ENCODE assay signal across 20 cellular contexts in the genomic region with DNA sequence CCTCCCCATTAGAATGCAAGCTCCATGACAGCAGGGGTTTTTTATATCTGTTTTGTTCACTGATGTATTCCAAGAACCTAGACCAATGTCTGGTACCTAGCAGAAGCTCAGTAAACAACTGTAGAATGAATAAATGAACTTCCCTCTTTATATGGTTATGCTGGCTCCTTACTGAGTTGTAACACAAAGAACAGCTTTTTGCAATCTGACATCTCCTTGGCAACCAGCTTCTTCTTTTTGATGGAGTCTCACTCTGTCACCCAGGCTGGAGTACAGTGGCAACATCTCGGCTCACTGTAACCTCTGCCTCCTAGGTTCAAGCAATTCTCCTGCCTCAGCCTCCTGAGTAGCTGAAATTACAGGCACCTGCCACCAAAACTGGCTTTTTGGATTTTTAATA. TPM values are rescaled to one million over a fixed set of nuclear protein-coding genes. Genes with fewer than 3 reads are reported as not detected.
A peak's percentile ranks its signal among the peaks of the same experiment; 100 is the strongest.
DNase-seq lines count a peak whose midpoint lies in the region; ATAC-seq and TF ChIP-seq lines count a peak whose summit lies in the region.
"Had no signal": no experiment of that assay in that cellular context is flagged by ENCODE, and none has a peak within 500 bp of the region (broad histone marks: within the 10 kb centered on the region; RNA-seq: fewer than 3 reads in every experiment).

No MANE protein-coding gene starts in this region.

- H3K9me3 ChIP-seq in thyroid gland: no peaks in the 10 kb centered on the region

- no peaks in the 10 kb centered on the region for H3K27me3 ChIP-seq in thyroid gland
- H3K27me3 ChIP-seq: cardiac muscle cell, hepatocyte had no signal

- WGBS in thyroid gland, 2 donors: 90 to 95% methylated on average over 1 of the region's 1 CpG

- no peak overlapping the region for H3K4me3 Mint-ChIP-seq in activated naive CD4-positive, alpha-beta T cell treated with anti-CD3 and anti-CD28 coated beads, Interleukin-2, amount 10 ng/mL, durations not matched to agents 7 days and 5 days
- no peak overlapping the region for H3K4me3 Mint-ChIP-seq in activated naive CD8-positive, alpha-beta T cell treated with anti-CD3 and anti-CD28 coated beads, Interleukin-2, amount 10 ng/mL, durations not matched to agents 7 days and 5 days

- POLR2A ChIA-PET in activated naive CD8-positive, alpha-beta T cell treated with anti-CD3 and anti-CD28 coated beads, Interleukin-2, amount 10 ng/mL, durations not matched to agents 7 days and 5 days (lab: Charles Lee): interaction anchor here (8.9 kb wide), 1 partner anchor 11 kb away, joined by 125 read pairs; a partner anchor contains a TSS

- intact Hi-C loops in thyroid gland (cut with DNase I): loop anchor here (10.0 kb wide), 1 partner anchor 204 kb away; no protein-coding TSS in a partner anchor

- no peak overlapping the region for H3K4me3 ChIP-seq in thyroid gland (replicated peaks in 1 of 3)
- H3K4me3 ChIP-seq: cardiac muscle cell, hepatocyte, smooth muscle cell had no signal

- CTCF ChIA-PET in activated naive CD4-positive, alpha-beta T cell treated with anti-CD3 and anti-CD28 coated beads, Interleukin-2, amount 10 ng/mL, durations not matched to agents 7 days and 5 days (lab: Charles Lee): interaction anchor here (0.6 to 6.2 kb wide), 2 partner anchors 13 to 17 kb away, joined by 3 to 51 read pairs; a partner anchor contains a TSS

- no peaks in the 10 kb centered on the region for H3K27me3 Mint-ChIP-seq in activated naive CD4-positive, alpha-beta T cell treated with anti-CD3 and anti-CD28 coated beads, Interleukin-2, amount 10 ng/mL, durations not matched to agents 7 days and 5 days
- H3K27me3 Mint-ChIP-seq in activated naive CD8-positive, alpha-beta T cell treated with anti-CD3 and anti-CD28 coated beads, Interleukin-2, amount 10 ng/mL, durations not matched to agents 7 days and 5 days: no peaks in the 10 kb centered on the region

- peaks cover 65% of the 10 kb centered on the region for H3K36me3 Mint-ChIP-seq in activated naive CD4-positive, alpha-beta T cell treated with anti-CD3 and anti-CD28 coated beads, Interleukin-2, amount 10 ng/mL, durations not matched to agents 7 days and 5 days
- H3K36me3 Mint-ChIP-seq in activated naive CD8-positive, alpha-beta T cell treated with anti-CD3 and anti-CD28 coated beads, Interleukin-2, amount 10 ng/mL, durations not matched to agents 7 days and 5 days: peaks cover 34% of the 10 kb centered on the region

- no peak for DNase-seq in activated naive CD4-positive, alpha-beta T cell treated with anti-CD3 and anti-CD28 coated beads, Interleukin-2, amount 10 ng/mL, durations not matched to agents 7 days and 5 days
- no peak for DNase-seq in activated naive CD4-positive, alpha-beta T cell treated with Interleukin-2 at 50 U/mL for 16 hours
- peak; percentile 68 to 85 for DNase-seq in NOMO-1 (lab: John Stamatoyannopoulos, UW; ENCODE audit: unreplicated experiment in 2 of 2)
- no peak for DNase-seq in activated naive CD8-positive, alpha-beta T cell treated with anti-CD3 and anti-CD28 coated beads, Interleukin-2, amount 10 ng/mL, durations not matched to agents 7 days and 5 days
- no peak for DNase-seq in thyroid gland
- no peak for DNase-seq in glomerular visceral epithelial cell (ENCODE audit: extremely low spot score)
- DNase-seq: activated CD4-positive, alpha-beta T cell treated with anti-CD3 and anti-CD28 coated beads, Interleukin-2, amount 50 U/mL, for 48 hours; HCEC 1CT; kidney glomerular epithelial cell; NCI-H2081; NCI-H526 treated with DMSO at 0.1 percent for 48 hours; posterior cingulate gyrus; stimulated activated naive CD4-positive, alpha-beta T cell treated with Interleukin-2 at 50 U/mL for 16 hours; T-helper 9 cell had no signal

- H3K27ac Mint-ChIP-seq in activated naive CD4-positive, alpha-beta T cell treated with anti-CD3 and anti-CD28 coated beads, Interleukin-2, amount 10 ng/mL, durations not matched to agents 7 days and 5 days: peak overlapping the region; percentile 82
- H3K27ac Mint-ChIP-seq in activated naive CD8-positive, alpha-beta T cell treated with anti-CD3 and anti-CD28 coated beads, Interleukin-2, amount 10 ng/mL, durations not matched to agents 7 days and 5 days: peak overlapping the region; percentile 32

- H3K36me3 ChIP-seq in thyroid gland: peaks cover 13 to 16% of the 10 kb centered on the region in 2 donors

- TF ChIP-seq CTCF in thyroid gland (IDR thresholded peaks at IDR 0.05): no peak

- H3K4me1 Mint-ChIP-seq in activated naive CD4-positive, alpha-beta T cell treated with anti-CD3 and anti-CD28 coated beads, Interleukin-2, amount 10 ng/mL, durations not matched to agents 7 days and 5 days: peaks cover 75% of the 10 kb centered on the region
- H3K4me1 Mint-ChIP-seq in activated naive CD8-positive, alpha-beta T cell treated with anti-CD3 and anti-CD28 coated beads, Interleukin-2, amount 10 ng/mL, durations not matched to agents 7 days and 5 days: peaks cover 37% of the 10 kb centered on the region

- no peaks in the 10 kb centered on the region for H3K9me3 Mint-ChIP-seq in activated naive CD4-positive, alpha-beta T cell treated with anti-CD3 and anti-CD28 coated beads, Interleukin-2, amount 10 ng/mL, durations not matched to agents 7 days and 5 days
- H3K9me3 Mint-ChIP-seq in activated naive CD8-positive, alpha-beta T cell treated with anti-CD3 and anti-CD28 coated beads, Interleukin-2, amount 10 ng/mL, durations not matched to agents 7 days and 5 days: no peaks in the 10 kb centered on the region

- TF ChIP-seq POLR2A in thyroid gland (IDR thresholded peaks at IDR 0.05): no peak

- peak overlapping the region; percentile 68 to 87 (median 79) for H3K27ac ChIP-seq in thyroid gland
- H3K27ac ChIP-seq: cardiac muscle cell, hepatocyte had no signal

- ATAC-seq in activated naive CD8-positive, alpha-beta T cell treated with anti-CD3 and anti-CD28 coated beads, Interleukin-2, amount 10 ng/mL, durations not matched to agents 7 days and 5 days (ENCODE audit: low read depth): no peak
- ATAC-seq in HG02870 (IDR thresholded peaks at IDR 0.05; ENCODE audit: unreplicated experiment) (no peak), GM19324 (IDR thresholded peaks at IDR 0.05; ENCODE audit: low FRiP score, unreplicated experiment) (no peak)

- peaks cover 35 to 49% of the 10 kb centered on the region in 2 donors for H3K4me1 ChIP-seq in thyroid gland

RNA-seq across cellular contexts. Expression of a gene that starts 13.6 kb away (rescaled TPM):
- 10 to 100 TPM; 25.6 to 27.6 TPM for total RNA-seq in activated naive CD8-positive, alpha-beta T cell treated with anti-CD3 and anti-CD28 coated beads, Interleukin-2, amount 10 ng/mL, durations not matched to agents 7 days and 5 days
- total RNA-seq in thyroid gland: 10 to 100 TPM; 56.6 to 81.6 (median 59.0) TPM

RNA-seq across cellular contexts. Expression of a gene that starts 29.2 kb away (rescaled TPM):
- total RNA-seq in activated naive CD8-positive, alpha-beta T cell treated with anti-CD3 and anti-CD28 coated beads, Interleukin-2, amount 10 ng/mL, durations not matched to agents 7 days and 5 days: 1 to 10 TPM in 1 of 2 experiments, under 1 TPM in 1; 0.47 to 1.1 TPM
- under 1 TPM in 2 of 4 donors, not detected in 2; 0.22 to 0.27 TPM for total RNA-seq in thyroid gland
- total RNA-seq: cardiac muscle cell, hepatocyte, HT1080, smooth muscle cell had no signal

RNA-seq across cellular contexts. Expression of a gene that starts 55.7 kb away (rescaled TPM):
- total RNA-seq in activated naive CD8-positive, alpha-beta T cell treated with anti-CD3 and anti-CD28 coated beads, Interleukin-2, amount 10 ng/mL, durations not matched to agents 7 days and 5 days: under 1 TPM in 1 of 2 experiments, not detected in 1; 0.09 TPM
- total RNA-seq in thyroid gland: 100 to 1,000 TPM; 405 to 748 (median 454) TPM
- total RNA-seq: cardiac muscle cell, HT1080, smooth muscle cell had no signal

Comparison
In these comparisons a context has a peak if more than half of its experiments do, and no peak if none do; other contexts are left out.
1. DNase-seq: peak in NOMO-1 (2 of 2); none in activated naive CD4-positive, alpha-beta T cell treated with anti-CD3 and anti-CD28 coated beads, Interleukin-2, amount 10 ng/mL, durations not matched to agents 7 days and 5 days (single experiment), activated naive CD4-positive, alpha-beta T cell treated with Interleukin-2 at 50 U/mL for 16 hours (single experiment), activated naive CD8-positive, alpha-beta T cell treated with anti-CD3 and anti-CD28 coated beads, Interleukin-2, amount 10 ng/mL, durations not matched to agents 7 days and 5 days (single experiment), thyroid gland (0 of 2) and glomerular visceral epithelial cell (single experiment).
2. RNA of a gene that starts 55.7 kb away (total RNA-seq): 405 to 748 TPM in thyroid gland; 0.09 TPM in activated naive CD8-positive, alpha-beta T cell treated with anti-CD3 and anti-CD28 coated beads, Interleukin-2, amount 10 ng/mL, durations not matched to agents 7 days and 5 days; every median in the first group is over 100 times any median in the second.